In the genomic region with DNA sequence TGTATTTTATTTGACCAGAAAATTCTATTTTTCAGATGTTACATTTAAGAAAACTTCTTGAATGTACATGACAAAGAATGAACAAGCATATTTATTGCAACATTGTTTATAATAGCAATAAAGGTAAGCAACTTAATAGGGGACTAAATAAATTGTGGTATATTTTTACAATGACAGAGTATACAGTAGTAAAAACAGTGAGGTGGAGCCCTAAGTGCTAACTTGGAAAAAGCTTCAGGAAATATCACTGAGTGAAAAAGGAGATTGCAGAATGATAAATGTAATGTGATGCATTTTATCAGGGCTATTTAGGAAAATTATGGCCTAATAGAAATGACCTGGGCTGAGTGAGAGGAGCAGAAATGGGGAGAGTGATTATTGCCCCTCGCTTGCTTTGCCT, we compare ENCODE assay signal across 23 cellular contexts.
"Had no signal": no experiment of that assay in that cellular context is flagged by ENCODE, and none has a peak within 500 bp of the region (broad histone marks: within the 10 kb centered on the region; RNA-seq: fewer than 3 reads in every experiment).

No MANE protein-coding gene starts in this region.

- H3K27ac ChIP-seq: neural progenitor cell, ovary, parathyroid adenoma, psoas muscle, right lobe of liver, sigmoid colon, stomach, thoracic aorta, thyroid gland, tibial nerve, upper lobe of left lung, vagina had no signal

- H3K4me3 ChIP-seq: neural progenitor cell, ovary, psoas muscle, right lobe of liver, sigmoid colon, stomach, thoracic aorta, thyroid gland, tibial nerve, upper lobe of left lung, vagina had no signal

- DNase-seq: occipital lobe; ovary; posterior cingulate gyrus; psoas muscle; right cardiac atrium; right lobe of liver; sigmoid colon; small intestine; stimulated activated CD4-positive, alpha-beta T cell treated with anti-CD3 and anti-CD28 coated beads, Interleukin-15, amount 100 ng/mL, for 24 hours; stimulated activated CD4-positive, alpha-beta T cell treated with anti-CD3 and anti-CD28 coated beads, Interleukin-2, amount 100 ng/mL, for 24 hours; stimulated activated CD4-positive, alpha-beta T cell treated with anti-CD3 and anti-CD28 coated beads, Interleukin-2, amount 100 ng/mL, for 48 hours; stimulated activated CD4-positive, alpha-beta T cell treated with anti-CD3 and anti-CD28 coated beads, Interleukin-4, amount 100 ng/mL, for 24 hours; stimulated activated naive B cell treated with anti-CD40 and anti-IgM and Interleukin-4, amounts not matched to agents 10 μg/mL and 1 μg/mL and 100 μg/mL, for 72 hours; stimulated activated naive CD4-positive, alpha-beta T cell treated with Interleukin-2 at 50 U/mL for 16 hours; stomach; thyroid gland; trophoblast cell; upper lobe of left lung had no signal
